18 cellular contexts compared by ENCODE assay signal in the genomic region with DNA sequence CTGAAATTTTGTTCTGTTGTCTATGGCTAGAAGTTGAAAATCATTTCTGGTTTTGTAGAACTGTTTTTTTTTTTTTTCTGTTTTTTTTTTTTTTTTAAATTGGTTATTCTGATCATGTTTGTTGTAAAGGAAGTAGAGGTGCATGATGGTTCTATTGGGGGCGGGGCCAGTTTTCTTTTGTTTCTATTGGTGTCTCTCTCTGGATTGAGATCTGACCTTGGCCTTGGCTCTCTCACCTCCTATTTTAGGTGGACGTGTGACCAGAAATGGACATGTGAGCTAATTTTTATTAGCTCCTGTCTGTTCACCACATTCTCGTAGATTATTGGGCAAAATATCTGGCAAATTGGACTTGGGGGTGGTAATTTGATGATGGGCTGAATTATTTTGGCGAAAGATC. TPM values are rescaled to one million over a fixed set of nuclear protein-coding genes. Genes with fewer than 3 reads are reported as not detected.
DNase-seq lines count a peak whose midpoint lies in the region; ATAC-seq and TF ChIP-seq lines count a peak whose summit lies in the region.
"Had no signal": no experiment of that assay in that cellular context is flagged by ENCODE, and none has a peak within 500 bp of the region (broad histone marks: within the 10 kb centered on the region; RNA-seq: fewer than 3 reads in every experiment).

No MANE protein-coding gene starts in this region.

- H3K36me3 ChIP-seq in testis (ENCODE audit: low read depth, missing control alignments): no peaks in the 10 kb centered on the region
- H3K36me3 ChIP-seq: breast epithelium, spleen had no signal

- intact Hi-C loops in activated CD4-positive, alpha-beta T cell treated with anti-CD3 and anti-CD28 coated beads for 36 hours (cut with DNase I, micrococcal nuclease): no loop called here
- intact Hi-C loops in testis (cut with DNase I; ENCODE audit: low total_unique reads): no loop called here

- 74 to 84% methylated on average over 4 of the region's 4 CpGs for WGBS in testis, 2 donors

- TF ChIP-seq POLR2A in testis (IDR thresholded peaks at IDR 0.05): no peak

- peaks cover 14% of the 10 kb centered on the region for H3K27me3 Mint-ChIP-seq in activated CD4-positive, alpha-beta T cell treated with anti-CD3 and anti-CD28 coated beads for 36 hours
- H3K27me3 Mint-ChIP-seq in activated CD4-positive, alpha-beta T cell treated with anti-CD3 and anti-CD28 coated beads, Interleukin-2, amount 10 ng/mL, durations not matched to agents 7 days and 5 days: peaks cover 21% of the 10 kb centered on the region
- peaks cover 6% of the 10 kb centered on the region for H3K27me3 Mint-ChIP-seq in glutamatergic neuron (ENCODE audit: unreplicated experiment)

- peak overlapping the region in 1 of 2 donors; percentile 16 for H3K27ac ChIP-seq in testis
- H3K27ac ChIP-seq: A549, psoas muscle, spleen had no signal

- CTCF ChIA-PET in activated CD4-positive, alpha-beta T cell treated with anti-CD3 and anti-CD28 coated beads for 36 hours (lab: Charles Lee): interaction anchor here (0.5 to 1.9 kb wide), 5 partner anchors 18 to 143 kb away, joined by 3 to 7 read pairs (median 4); no protein-coding TSS in a partner anchor
- CTCF ChIA-PET in activated CD4-positive, alpha-beta T cell treated with anti-CD3 and anti-CD28 coated beads, Interleukin-2, amount 10 ng/mL, durations not matched to agents 7 days and 5 days (lab: Charles Lee): no interaction called here

- no peaks in the 10 kb centered on the region for H3K36me3 Mint-ChIP-seq in activated CD4-positive, alpha-beta T cell treated with anti-CD3 and anti-CD28 coated beads for 36 hours (ENCODE audit: low read depth)
- H3K36me3 Mint-ChIP-seq in activated CD4-positive, alpha-beta T cell treated with anti-CD3 and anti-CD28 coated beads, Interleukin-2, amount 10 ng/mL, durations not matched to agents 7 days and 5 days (ENCODE audit: low read depth): no peaks in the 10 kb centered on the region
- no peaks in the 10 kb centered on the region for H3K36me3 Mint-ChIP-seq in glutamatergic neuron (ENCODE audit: unreplicated experiment)

- no peak for TF ChIP-seq CTCF in glutamatergic neuron (IDR thresholded peaks at IDR 0.05; ENCODE audit: partially characterized antibody, unreplicated experiment)
- TF ChIP-seq CTCF in testis (IDR thresholded peaks at IDR 0.05): no peak
- TF ChIP-seq CTCF in omental fat pad (IDR thresholded peaks at IDR 0.05): no peak

- no peak overlapping the region for H3K27ac Mint-ChIP-seq in activated CD4-positive, alpha-beta T cell treated with anti-CD3 and anti-CD28 coated beads for 36 hours
- no peak overlapping the region for H3K27ac Mint-ChIP-seq in activated CD4-positive, alpha-beta T cell treated with anti-CD3 and anti-CD28 coated beads, Interleukin-2, amount 10 ng/mL, durations not matched to agents 7 days and 5 days
- peak overlapping the region; percentile 86 for H3K27ac Mint-ChIP-seq in glutamatergic neuron (ENCODE audit: unreplicated experiment)
- H3K27ac Mint-ChIP-seq: dendritic cell treated with granulocyte-macrophage colony-stimulating factor and Interleukin-4, amounts not matched to agents 40 ng/mL and 50 ng/mL, for 4 days had no signal

- H3K4me1 ChIP-seq in testis: no peaks in the 10 kb centered on the region

- no peak for ATAC-seq in activated CD4-positive, alpha-beta T cell treated with anti-CD3 and anti-CD28 coated beads for 36 hours
- ATAC-seq in GM21529 (IDR thresholded peaks at IDR 0.05; ENCODE audit: unreplicated experiment): no peak
- no peak for ATAC-seq in omental fat pad (ENCODE audit: low FRiP score)
- ATAC-seq: A549 had no signal

- POLR2A ChIA-PET in activated CD4-positive, alpha-beta T cell treated with anti-CD3 and anti-CD28 coated beads for 36 hours (lab: Charles Lee): interaction anchor here (0.6 kb wide), 1 partner anchor 738 kb away, joined by 3 read pairs; no protein-coding TSS in a partner anchor
- POLR2A ChIA-PET in activated CD4-positive, alpha-beta T cell treated with anti-CD3 and anti-CD28 coated beads, Interleukin-2, amount 10 ng/mL, durations not matched to agents 7 days and 5 days (lab: Charles Lee): no interaction called here

- peak; percentile 16 for DNase-seq in activated CD4-positive, alpha-beta T cell treated with anti-CD3 and anti-CD28 coated beads for 36 hours
- DNase-seq in activated CD4-positive, alpha-beta T cell treated with anti-CD3 and anti-CD28 coated beads, Interleukin-2, amount 10 ng/mL, durations not matched to agents 7 days and 5 days: no peak
- peak; percentile 9 for DNase-seq in RPMI7951 (ENCODE audit: low read depth)
- DNase-seq in glutamatergic neuron: no peak
- DNase-seq in testis: peak; percentile 41
- DNase-seq in omental fat pad (ENCODE audit: low spot score): no peak
- no peak for DNase-seq in activated CD4-positive, alpha-beta T cell treated with anti-CD3 and anti-CD28 coated beads for 48 hours
- DNase-seq: activated naive CD4-positive, alpha-beta T cell treated with anti-CD3 and anti-CD28 coated beads, Interleukin-2, amount 50 U/mL, for 16 hours; activated T-cell treated with anti-CD3 and anti-CD28 coated beads for 4 hours; C1 segment of cervical spinal cord; GF-D8; NCI-H2227 treated with DMSO at 0.1 percent for 48 hours; spleen had no signal

- H3K4me3 ChIP-seq in testis: no peak overlapping the region
- H3K4me3 ChIP-seq: A549, psoas muscle, spleen had no signal

- no peaks in the 10 kb centered on the region for H3K9me3 Mint-ChIP-seq in activated CD4-positive, alpha-beta T cell treated with anti-CD3 and anti-CD28 coated beads for 36 hours (ENCODE audit: low read depth)
- no peaks in the 10 kb centered on the region for H3K9me3 Mint-ChIP-seq in activated CD4-positive, alpha-beta T cell treated with anti-CD3 and anti-CD28 coated beads, Interleukin-2, amount 10 ng/mL, durations not matched to agents 7 days and 5 days
- H3K9me3 Mint-ChIP-seq in glutamatergic neuron (ENCODE audit: unreplicated experiment): peaks cover 9% of the 10 kb centered on the region
- H3K9me3 Mint-ChIP-seq: dendritic cell treated with granulocyte-macrophage colony-stimulating factor and Interleukin-4, amounts not matched to agents 40 ng/mL and 50 ng/mL, for 4 days had no signal

- no peak overlapping the region for H3K4me3 Mint-ChIP-seq in activated CD4-positive, alpha-beta T cell treated with anti-CD3 and anti-CD28 coated beads for 36 hours
- no peak overlapping the region for H3K4me3 Mint-ChIP-seq in activated CD4-positive, alpha-beta T cell treated with anti-CD3 and anti-CD28 coated beads, Interleukin-2, amount 10 ng/mL, durations not matched to agents 7 days and 5 days
- H3K4me3 Mint-ChIP-seq in glutamatergic neuron (ENCODE audit: unreplicated experiment): peak overlapping the region; percentile 97
- H3K4me3 Mint-ChIP-seq: dendritic cell treated with granulocyte-macrophage colony-stimulating factor and Interleukin-4, amounts not matched to agents 40 ng/mL and 50 ng/mL, for 4 days had no signal

- peaks cover 5% of the 10 kb centered on the region for H3K4me1 Mint-ChIP-seq in activated CD4-positive, alpha-beta T cell treated with anti-CD3 and anti-CD28 coated beads for 36 hours
- peaks cover 8% of the 10 kb centered on the region for H3K4me1 Mint-ChIP-seq in activated CD4-positive, alpha-beta T cell treated with anti-CD3 and anti-CD28 coated beads, Interleukin-2, amount 10 ng/mL, durations not matched to agents 7 days and 5 days
- H3K4me1 Mint-ChIP-seq in glutamatergic neuron (ENCODE audit: low read depth, unreplicated experiment): peaks cover 38% of the 10 kb centered on the region

- H3K9me3 ChIP-seq in testis: no peaks in the 10 kb centered on the region
- H3K9me3 ChIP-seq: A549, breast epithelium, psoas muscle, spleen had no signal

- H3K27me3 ChIP-seq in testis: no peaks in the 10 kb centered on the region
- H3K27me3 ChIP-seq: breast epithelium had no signal

RNA-seq across cellular contexts. Expression of a gene that starts 3.2 kb away (rescaled TPM):
- under 1 TPM; 0.11 TPM for total RNA-seq in activated CD4-positive, alpha-beta T cell treated with anti-CD3 and anti-CD28 coated beads for 36 hours
- under 1 TPM; 0.21 to 0.27 TPM for total RNA-seq in activated CD4-positive, alpha-beta T cell treated with anti-CD3 and anti-CD28 coated beads, Interleukin-2, amount 10 ng/mL, durations not matched to agents 7 days and 5 days
- 2.7 and 2.9 TPM in 2 replicates for total RNA-seq in RPMI7951 (2014; rRNA removed; shearing (Covaris generic))
- total RNA-seq in glutamatergic neuron (ENCODE audit: unreplicated experiment) (114 TPM), testis (10 to 100 TPM; 14.6 to 15.2 TPM), omental fat pad (1 to 10 TPM; 2.2 to 8.8 (median 5.9) TPM)
- polyA plus RNA-seq in testis (ENCODE audit: insufficient read depth, low read depth, low replicate concordance): 6.8 TPM

Comparison
In these comparisons a context has a peak if more than half of its experiments do, and no peak if none do; other contexts are left out.
1. DNase-seq: peak in activated CD4-positive, alpha-beta T cell treated with anti-CD3 and anti-CD28 coated beads for 36 hours (single experiment), RPMI7951 (single experiment) and testis (single experiment); none in activated CD4-positive, alpha-beta T cell treated with anti-CD3 and anti-CD28 coated beads, Interleukin-2, amount 10 ng/mL, durations not matched to agents 7 days and 5 days (single experiment), glutamatergic neuron (single experiment), omental fat pad (single experiment) and activated CD4-positive, alpha-beta T cell treated with anti-CD3 and anti-CD28 coated beads for 48 hours (single experiment).